ENCODE assay signal across 8 cellular contexts in genomic region chr1:67674260-67675011, GRCh38. TPM values are rescaled to one million over a fixed set of nuclear protein-coding genes. Genes with fewer than 3 reads are reported as not detected.
DNase-seq lines count a peak whose midpoint lies in the region; FAIRE-seq and TF ChIP-seq lines count a peak whose summit lies in the region.

No MANE protein-coding gene starts in this region.

- peak overlapping the region; percentile 39 for H3K27ac Mint-ChIP-seq in activated CD4-positive, alpha-beta T cell treated with anti-CD3 and anti-CD28 coated beads, Interleukin-2, amount 10 ng/mL, durations not matched to agents 24 days and 14 days
- peak overlapping the region in 2 of 7 donors; percentile 26 to 64 for H3K27ac Mint-ChIP-seq in CD14-positive monocyte

- no peak overlapping the region for H3K9ac ChIP-seq in skeletal muscle satellite cell (ENCODE audit: low read depth, low read length)

- no peak for TF ChIP-seq POLR2A in GM12892 (IDR thresholded peaks at IDR 0.05; ENCODE audit: low read depth, low read length)

- intact Hi-C loops in activated CD4-positive, alpha-beta T cell treated with anti-CD3 and anti-CD28 coated beads, Interleukin-2, amount 10 ng/mL, durations not matched to agents 24 days and 14 days (cut with micrococcal nuclease), result no loop called here
- intact Hi-C loops in CD14-positive monocyte (cut with micrococcal nuclease), result loop anchor here in 1 of 2 donors (5.0 kb wide), 1 partner anchor 42 kb away; no protein-coding TSS in a partner anchor

- DNase-seq in GM12892 (ENCODE audit: insufficient read length), result no peak
- peak; percentile 96 for DNase-seq in NCI-H2029 (lab: John Stamatoyannopoulos, UW)
- peak; percentile 80 for DNase-seq in activated CD4-positive, alpha-beta T cell treated with anti-CD3 and anti-CD28 coated beads, Interleukin-2, amount 10 ng/mL, durations not matched to agents 24 days and 14 days
- peak; percentile 79 for DNase-seq in fibroblast of pulmonary artery (ENCODE audit: low read depth)
- no peak for DNase-seq in CD14-positive monocyte (ENCODE audit: low spot score)
- DNase-seq in ecto neural progenitor cell (ENCODE audit: low spot score), result no peak
- no peak for DNase-seq in AML-193 (lab: John Stamatoyannopoulos, UW)

- FAIRE-seq in GM12892 (lab: Jason Lieb, UNC), result peak; percentile 17

- no peaks in the 10 kb centered on the region for H3K9me3 ChIP-seq in skeletal muscle satellite cell (replicated peaks; ENCODE audit: low read length)

- peak overlapping the region; percentile 61 for H3K4me3 Mint-ChIP-seq in activated CD4-positive, alpha-beta T cell treated with anti-CD3 and anti-CD28 coated beads, Interleukin-2, amount 10 ng/mL, durations not matched to agents 24 days and 14 days
- H3K4me3 Mint-ChIP-seq in CD14-positive monocyte, result no peak overlapping the region

- no peaks in the 10 kb centered on the region for H3K36me3 ChIP-seq in skeletal muscle satellite cell (ENCODE audit: insufficient read depth, low read length)

- peaks cover 22% of the 10 kb centered on the region for H3K4me1 Mint-ChIP-seq in activated CD4-positive, alpha-beta T cell treated with anti-CD3 and anti-CD28 coated beads, Interleukin-2, amount 10 ng/mL, durations not matched to agents 24 days and 14 days
- H3K4me1 Mint-ChIP-seq in CD14-positive monocyte, result peaks cover 8% of the 10 kb centered on the region

- no peaks in the 10 kb centered on the region for H3K9me3 Mint-ChIP-seq in activated CD4-positive, alpha-beta T cell treated with anti-CD3 and anti-CD28 coated beads, Interleukin-2, amount 10 ng/mL, durations not matched to agents 24 days and 14 days
- H3K9me3 Mint-ChIP-seq in CD14-positive monocyte, result no peaks in the 10 kb centered on the region

- TF ChIP-seq CTCF in fibroblast of pulmonary artery (IDR thresholded peaks at IDR 0.05; ENCODE audit: low read length, missing control alignments) (no peak), CD14-positive monocyte (IDR thresholded peaks at IDR 0.05) (no peak)

- no peaks in the 10 kb centered on the region for H3K36me3 Mint-ChIP-seq in activated CD4-positive, alpha-beta T cell treated with anti-CD3 and anti-CD28 coated beads, Interleukin-2, amount 10 ng/mL, durations not matched to agents 24 days and 14 days (ENCODE audit: low read depth)
- H3K36me3 Mint-ChIP-seq in CD14-positive monocyte, result no peaks in the 10 kb centered on the region

- peaks cover 14% of the 10 kb centered on the region for H3K4me1 ChIP-seq in skeletal muscle satellite cell (ENCODE audit: control insufficient read depth, insufficient read depth, low read length)

- no peaks in the 10 kb centered on the region for H3K27me3 ChIP-seq in skeletal muscle satellite cell (ENCODE audit: control insufficient read depth, insufficient read depth, low read length)

- peak overlapping the region; percentile 9 for H3K4me2 ChIP-seq in skeletal muscle satellite cell (ENCODE audit: low read length)

- H3K4me3 ChIP-seq in fibroblast of pulmonary artery (replicated peaks; ENCODE audit: low read depth, low read length) (no peak overlapping the region), skeletal muscle satellite cell (ENCODE audit: low read length) (no peak overlapping the region)

- peaks cover 34% of the 10 kb centered on the region for H3K27me3 Mint-ChIP-seq in activated CD4-positive, alpha-beta T cell treated with anti-CD3 and anti-CD28 coated beads, Interleukin-2, amount 10 ng/mL, durations not matched to agents 24 days and 14 days
- H3K27me3 Mint-ChIP-seq in CD14-positive monocyte (ENCODE audit: low read depth in 3 of 3), result peaks cover 1 to 2% (median 1%) of the 10 kb centered on the region in 3 donors

RNA-seq across cellular contexts. Expression of gene GADD45A, which starts 10.6 kb away (rescaled TPM):
- 44.4 TPM for polyA plus RNA-seq in GM12892 (2012; ENCODE audit: missing spikeins)
- total RNA-seq in activated CD4-positive, alpha-beta T cell treated with anti-CD3 and anti-CD28 coated beads, Interleukin-2, amount 10 ng/mL, durations not matched to agents 24 days and 14 days, result 33.4 and 36.7 TPM in 2 replicates
- total RNA-seq in skeletal muscle satellite cell (2012; rRNA removed), result 22.9 and 30.2 TPM in 2 replicates
- polyA plus RNA-seq in CD14-positive monocyte, result 1 to 10 TPM; 7.5 to 9.6 TPM

Comparison
In these comparisons a context has a peak if more than half of its experiments do, and no peak if none do; other contexts are left out.
1. DNase-seq: peak in NCI-H2029 (single experiment), activated CD4-positive, alpha-beta T cell treated with anti-CD3 and anti-CD28 coated beads, Interleukin-2, amount 10 ng/mL, durations not matched to agents 24 days and 14 days (single experiment) and fibroblast of pulmonary artery (single experiment); none in GM12892 (single experiment), CD14-positive monocyte (single experiment), ecto neural progenitor cell (single experiment) and AML-193 (0 of 2).